ENCODE assay signal across 21 cellular contexts in the genomic region with DNA sequence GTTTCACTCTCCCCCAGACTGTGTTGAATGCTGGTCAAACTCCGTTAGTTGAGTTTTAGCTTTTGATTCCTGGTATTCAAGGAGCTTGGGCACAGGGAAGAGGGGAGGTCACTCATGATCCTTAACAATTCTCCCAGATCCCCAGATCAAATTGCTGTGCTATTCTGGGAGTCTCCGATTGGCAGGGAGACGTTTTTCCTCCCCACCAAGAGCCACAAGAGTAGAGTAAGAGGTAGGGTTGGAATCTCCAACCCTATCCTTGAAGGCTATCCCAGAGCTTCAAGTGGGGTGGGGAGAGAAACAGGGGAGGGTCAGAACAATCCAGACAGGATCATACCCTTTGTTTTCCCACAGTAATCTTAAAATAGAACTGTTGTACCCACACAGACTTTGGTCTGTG. TPM values are rescaled to one million over a fixed set of nuclear protein-coding genes. Genes with fewer than 3 reads are reported as not detected.
DNase-seq lines count a peak whose midpoint lies in the region; ATAC-seq and TF ChIP-seq lines count a peak whose summit lies in the region.
"Had no signal": no experiment of that assay in that cellular context is flagged by ENCODE, and none has a peak within 500 bp of the region (broad histone marks: within the 10 kb centered on the region; RNA-seq: fewer than 3 reads in every experiment).

No MANE protein-coding gene starts in this region.

- TF ChIP-seq POLR2A in vagina (IDR thresholded peaks at IDR 0.05) (no peak), transverse colon (IDR thresholded peaks at IDR 0.05) (no peak)

- H2AFZ ChIP-seq in neuronal stem cell (ENCODE audit: low read length), result peak overlapping the region; percentile 65

- H3K79me1 ChIP-seq in neuronal stem cell (ENCODE audit: low read depth, low read length), result no peaks in the 10 kb centered on the region

- no peak overlapping the region for H2BK15ac ChIP-seq in neuronal stem cell (ENCODE audit: low read length)

- no peak overlapping the region for H3K23ac ChIP-seq in neuronal stem cell (ENCODE audit: low read depth, low read length, poor library complexity)

- H2BK12ac ChIP-seq in neuronal stem cell (ENCODE audit: low read length), result no peak overlapping the region

- H3K4me3 Mint-ChIP-seq in endothelial cell (ENCODE audit: unreplicated experiment), result peak overlapping the region; percentile 74

- H3K14ac ChIP-seq in neuronal stem cell (ENCODE audit: low read length), result no peak overlapping the region

- no peaks in the 10 kb centered on the region for H3K9me3 ChIP-seq in neuronal stem cell (replicated peaks in 1 of 2; ENCODE audit: control insufficient read depth in 2 of 2, insufficient read depth in 1 of 2, low read depth in 1 of 2, low read length in 2 of 2)
- H3K9me3 ChIP-seq in vagina, result no peaks in the 10 kb centered on the region
- no peaks in the 10 kb centered on the region for H3K9me3 ChIP-seq in transverse colon

- no peak overlapping the region for H2BK120ac ChIP-seq in neuronal stem cell (ENCODE audit: low read depth, low read length)

- DNase-seq in HL-60 (ENCODE audit: low read depth in 1 of 2, low spot score in 1 of 2), result no peak
- DNase-seq in endothelial cell (ENCODE audit: low spot score), result no peak
- DNase-seq in neuronal stem cell (ENCODE audit: low spot score), result no peak
- DNase-seq in vagina (ENCODE audit: extremely low spot score in 2 of 2), result no peak
- no peak for DNase-seq in transverse colon
- no peak for DNase-seq in NOMO-1 treated with DMSO at 0.1 percent for 48 hours (lab: John Stamatoyannopoulos, UW; ENCODE audit: unreplicated experiment)
- DNase-seq: COR-L47, DMS153, GDM1, HCEC 1CT, KG1, NCI-H1105 treated with DMSO at 0.1 percent for 48 hours, NCI-H1694 treated with DMSO at 0.1 percent for 48 hours, NCI-H2107, NCI-H510A treated with DMSO at 0.1 percent for 48 hours, NCI-H774, SHP77 treated with DMSO at 0.1 percent for 48 hours had no signal

- peak overlapping the region; percentile 40 for H3K27ac ChIP-seq in HL-60 (replicated peaks)
- no peak overlapping the region for H3K27ac ChIP-seq in neuronal stem cell (replicated peaks; ENCODE audit: low read length)
- peak overlapping the region; percentile 42 for H3K27ac ChIP-seq in vagina
- no peak overlapping the region for H3K27ac ChIP-seq in transverse colon

- no peaks in the 10 kb centered on the region for H3K9me3 Mint-ChIP-seq in endothelial cell (ENCODE audit: unreplicated experiment)

- H3K36me3 Mint-ChIP-seq in endothelial cell (ENCODE audit: low read depth, unreplicated experiment), result peaks cover 3% of the 10 kb centered on the region

- no peak overlapping the region for H3K9ac ChIP-seq in neuronal stem cell (ENCODE audit: low read depth, low read length, poor library complexity)

- H3K27me3 ChIP-seq in HL-60 (ENCODE audit: insufficient read depth, poor library complexity, severe bottlenecking) (no peaks in the 10 kb centered on the region), neuronal stem cell (ENCODE audit: control insufficient read depth in 3 of 3, insufficient read depth in 3 of 3, low read depth in 1 of 3, low read length in 3 of 3) (peaks cover 0 to 14% (median 0%) of the 10 kb centered on the region in 3 experiments), vagina (no peaks in the 10 kb centered on the region), transverse colon (peaks cover 18% of the 10 kb centered on the region)

- H4K91ac ChIP-seq in neuronal stem cell (ENCODE audit: low read depth, low read length, poor library complexity), result no peak overlapping the region

- H2BK5ac ChIP-seq in neuronal stem cell (ENCODE audit: low read length), result no peak overlapping the region

- no peak overlapping the region for H3K18ac ChIP-seq in neuronal stem cell (ENCODE audit: low read length)

- no peak for TF ChIP-seq EP300 in transverse colon (IDR thresholded peaks at IDR 0.05; ENCODE audit: low read depth)

- H3K27me3 Mint-ChIP-seq in endothelial cell (ENCODE audit: unreplicated experiment), result peaks cover 7% of the 10 kb centered on the region

- H3K4ac ChIP-seq in neuronal stem cell (ENCODE audit: low read length), result no peak overlapping the region

- in situ Hi-C loops in transverse colon (cut with MboI; ENCODE audit: low pct_ligation_motif_present in 1 of 4, low pct_unique_long_range_greater_than_20kb in 1 of 4, low sequenced_read_pairs in 3 of 4), result loop anchor here in 2 of 4 donors (10.0 kb wide), 2 partner anchors 72 to 82 kb away; partner anchors contain the start of gene HAX1 (in 1 of the 2)

- no peak overlapping the region for H3K4me2 ChIP-seq in neuronal stem cell (ENCODE audit: insufficient read depth, low read length, poor library complexity, severe bottlenecking)

- H3K4me1 Mint-ChIP-seq in endothelial cell (ENCODE audit: unreplicated experiment), result peaks cover 14% of the 10 kb centered on the region

- H3K4me1 ChIP-seq in neuronal stem cell (ENCODE audit: control insufficient read depth in 2 of 2, insufficient read depth in 1 of 2, low read depth in 1 of 2, low read length in 2 of 2) (peaks cover 7 to 14% of the 10 kb centered on the region in 2 donors), vagina (peaks cover 14% of the 10 kb centered on the region), transverse colon (no peaks in the 10 kb centered on the region)

- WGBS in neuronal stem cell (ENCODE audit: extremely low coverage in 2 of 2, insufficient read length in 2 of 2, insufficient replicate concordance in 1 of 2), 2 donors, result no CpG with 5 or more reads among the region's 3 CpGs
- 54 to 76% methylated on average over 2 to 3 of the region's 3 CpGs for whole genome bisulfite sequencing in transverse colon (ENCODE audit: low coverage in 1 of 2), 2 donors

- TF ChIP-seq CTCF in HL-60 (IDR thresholded peaks at IDR 0.05; ENCODE audit: insufficient read depth, low read length), result no peak
- no peak for TF ChIP-seq CTCF in endothelial cell (IDR thresholded peaks at IDR 0.05; ENCODE audit: unreplicated experiment)
- no peak for TF ChIP-seq CTCF in vagina (IDR thresholded peaks at IDR 0.05)
- no peak for TF ChIP-seq CTCF in transverse colon (IDR thresholded peaks at IDR 0.05)

- intact Hi-C loops in vagina (cut with DNase I) (no loop called here), transverse colon (cut with DNase I; ENCODE audit: low total_unique reads) (loop anchor here (10.0 kb wide), 1 partner anchor 1992 kb away; no protein-coding TSS in a partner anchor)

- H3K4me3 ChIP-seq in HL-60 (replicated peaks; ENCODE audit: insufficient read depth, low read length) (no peak overlapping the region), neuronal stem cell (ENCODE audit: low read length in 2 of 2) (no peak overlapping the region), vagina (peak overlapping the region in 1 of 2 donors; percentile 1), transverse colon (no peak overlapping the region)

- ATAC-seq in HG03045 (IDR thresholded peaks at IDR 0.05; ENCODE audit: unreplicated experiment), result no peak
- ATAC-seq: SK-N-SH treated with all-trans-retinoic acid at 6 μM for 48 hours had no signal

- no peaks in the 10 kb centered on the region for H3K36me3 ChIP-seq in neuronal stem cell (replicated peaks in 1 of 2; ENCODE audit: control insufficient read depth in 2 of 2, insufficient read depth in 2 of 2, low read length in 2 of 2)
- no peaks in the 10 kb centered on the region for H3K36me3 ChIP-seq in vagina
- H3K36me3 ChIP-seq in transverse colon, result no peaks in the 10 kb centered on the region

- no peak overlapping the region for H4K8ac ChIP-seq in neuronal stem cell (ENCODE audit: low read depth, low read length)

- no peak overlapping the region for H2AK5ac ChIP-seq in neuronal stem cell (ENCODE audit: low read depth, low read length)

- peak overlapping the region; percentile 85 for H3K27ac Mint-ChIP-seq in endothelial cell (ENCODE audit: unreplicated experiment)

RNA-seq across cellular contexts. Expression of gene TPM3, which starts 0.6 kb away (rescaled TPM):
- total RNA-seq in endothelial cell (ENCODE audit: unreplicated experiment) (689 TPM), vagina (138 TPM), transverse colon (100 to 1,000 TPM; 208 to 434 (median 324) TPM)
- polyA plus RNA-seq in neuronal stem cell (2013, experiment 1 of 2), result 202 TPM
- polyA plus RNA-seq in neuronal stem cell (2013, experiment 2 of 2), result 205 TPM

RNA-seq across cellular contexts. Expression of gene CFAP141, which starts 13.7 kb away (rescaled TPM):
- total RNA-seq in endothelial cell (ENCODE audit: unreplicated experiment), result not detected
- not detected for polyA plus RNA-seq in neuronal stem cell (2013, experiment 1 of 2)
- polyA plus RNA-seq in neuronal stem cell (2013, experiment 2 of 2), result 0.24 TPM
- total RNA-seq in vagina, result not detected
- total RNA-seq in transverse colon, result not detected
- total RNA-seq: Daoy, RPMI7951 had no signal

RNA-seq across cellular contexts. Expression of gene UBAP2L, which starts 28.3 kb away (rescaled TPM):
- total RNA-seq in endothelial cell (ENCODE audit: unreplicated experiment), result 243 TPM
- polyA plus RNA-seq in neuronal stem cell (2013, experiment 1 of 2), result 156 TPM
- polyA plus RNA-seq in neuronal stem cell (2013, experiment 2 of 2), result 157 TPM
- total RNA-seq in vagina, result 75.9 TPM
- 10 to 100 TPM; 42.4 to 62.0 (median 50.6) TPM for total RNA-seq in transverse colon

RNA-seq across cellular contexts. Expression of gene NUP210L, which starts 37.6 kb away (rescaled TPM):
- 0.15 TPM for total RNA-seq in endothelial cell (ENCODE audit: unreplicated experiment)
- not detected for polyA plus RNA-seq in neuronal stem cell (2013, experiment 1 of 2)
- polyA plus RNA-seq in neuronal stem cell (2013, experiment 2 of 2), result not detected
- total RNA-seq in vagina, result not detected
- not detected for total RNA-seq in transverse colon
- total RNA-seq: Daoy, RPMI7951 had no signal

Comparison
In these comparisons a context has a peak if more than half of its experiments do, and no peak if none do; other contexts are left out.
1. H3K27ac ChIP-seq: peak in HL-60 (single experiment) and vagina (single experiment); none in neuronal stem cell (single experiment) and transverse colon (0 of 4).